Comparison of ENCODE assay signal across 1 cellular context in genomic region chr17:59853168-59853918, GRCh38.
A peak's percentile ranks its signal among the peaks of the same experiment; 100 is the strongest.
TF ChIP-seq lines count a peak whose summit lies in the region.

No MANE protein-coding gene starts in this region.

TF ChIP-seq in H1, 55 proteins besides CTCF, POLR2A, EP300 and RAD21 (continued from another document):
- TF ChIP-seq CHD7 (IDR thresholded peaks at IDR 0.05; ENCODE audit: insufficient replicate concordance, low read length) (no peak), BCL11A (IDR thresholded peaks at IDR 0.05; ENCODE audit: low read depth in 2 of 2, low read length in 2 of 2) (no peak), CBX5 (IDR thresholded peaks at IDR 0.05; ENCODE audit: low read depth, low read length) (no peak), HDAC6 (IDR thresholded peaks at IDR 0.05; ENCODE audit: low read depth, low read length) (no peak), TEAD4 (IDR thresholded peaks at IDR 0.05; ENCODE audit: low read depth, low read length) (no peak), BRCA1 (IDR thresholded peaks at IDR 0.05; ENCODE audit: low read depth, low read length) (no peak), EZH2 (IDR thresholded peaks at IDR 0.05; ENCODE audit: low read depth, low read length, severe bottlenecking) (no peak), CHD1 (IDR thresholded peaks at IDR 0.05; ENCODE audit: low read depth, low read length) (no peak), TCF12 (IDR thresholded peaks at IDR 0.05; ENCODE audit: low read depth, low read length) (0 out of 2 replicates have a peak, but pooled peaks have one; percentile 58), YY1 (IDR thresholded peaks at IDR 0.05; ENCODE audit: low read depth, low read length) (0 out of 2 replicates have a peak, but pooled peaks have one; percentile 56), GTF2F1 (IDR thresholded peaks at IDR 0.05; ENCODE audit: borderline replicate concordance, low read depth, low read length) (no peak), BACH1 (IDR thresholded peaks at IDR 0.05; ENCODE audit: low read length) (peak; percentile 68), JUND (IDR thresholded peaks at IDR 0.05; ENCODE audit: low read length) (peak; percentile 44; the same call in 1 of the 2 replicates), E2F6 (IDR thresholded peaks at IDR 0.05) (no peak; the same call in 1 of the 2 replicates), SP1 (IDR thresholded peaks at IDR 0.05; ENCODE audit: low read depth, low read length) (no peak), CTBP2 (IDR thresholded peaks at IDR 0.05; ENCODE audit: borderline replicate concordance, insufficient read depth, insufficient read length, low read length) (no peak), MAFK (IDR thresholded peaks at IDR 0.05; ENCODE audit: low read depth, low read length) (peak; percentile 70), TAF7 (optimal IDR thresholded peaks at IDR 0.05; ENCODE audit: borderline replicate concordance, low read depth, low read length) (no peak), TAF1 (IDR thresholded peaks at IDR 0.05; ENCODE audit: low read depth, low read length) (0 out of 2 replicates have a peak, but pooled peaks have one; percentile 39), CREB1 (IDR thresholded peaks at IDR 0.05) (no peak), SP4 (IDR thresholded peaks at IDR 0.05; ENCODE audit: low read length) (no peak), TBP (IDR thresholded peaks at IDR 0.05; ENCODE audit: low read depth, low read length) (no peak), NRF1 (IDR thresholded peaks at IDR 0.05; ENCODE audit: low read depth, low read length) (no peak), ZNF274 (IDR thresholded peaks at IDR 0.05; ENCODE audit: borderline replicate concordance, extremely low read depth, low read length) (no peak)
- TF ChIP-seq, protein P1, sequence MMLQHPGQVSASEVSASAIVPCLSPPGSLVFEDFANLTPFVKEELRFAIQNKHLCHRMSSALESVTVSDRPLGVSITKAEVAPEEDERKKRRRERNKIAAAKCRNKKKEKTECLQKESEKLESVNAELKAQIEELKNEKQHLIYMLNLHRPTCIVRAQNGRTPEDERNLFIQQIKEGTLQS (IDR thresholded peaks at IDR 0.05; ENCODE audit: insufficient read depth, low read depth, low read length): no peak
